16 cellular contexts compared by ENCODE assay signal in genomic region chr4:87657525-87657924, GRCh38. TPM values are rescaled to one million over a fixed set of nuclear protein-coding genes. Genes with fewer than 3 reads are reported as not detected.
A peak's percentile ranks its signal among the peaks of the same experiment; 100 is the strongest.
DNase-seq lines count a peak whose midpoint lies in the region; ATAC-seq, FAIRE-seq and TF ChIP-seq lines count a peak whose summit lies in the region.
"Had no signal": no experiment of that assay in that cellular context is flagged by ENCODE, and none has a peak within 500 bp of the region (broad histone marks: within the 10 kb centered on the region; RNA-seq: fewer than 3 reads in every experiment).

No MANE protein-coding gene starts in this region.

- POLR2A ChIA-PET in naive thymus-derived CD4-positive, alpha-beta T cell (lab: Charles Lee) = no interaction called here

- H3K4me3 Mint-ChIP-seq in naive thymus-derived CD4-positive, alpha-beta T cell = no peak overlapping the region
- H3K4me3 Mint-ChIP-seq: activated CD4-positive, alpha-beta T cell treated with anti-CD3 and anti-CD28 coated beads, Interleukin-2, amount 10 ng/mL, durations not matched to agents 7 days and 5 days had no signal

- no peaks in the 10 kb centered on the region for H3K4me1 ChIP-seq in naive thymus-derived CD4-positive, alpha-beta T cell (ENCODE audit: control insufficient read depth in 2 of 2, insufficient read depth in 2 of 2, low read length in 2 of 2)
- H3K4me1 ChIP-seq: parathyroid adenoma had no signal

- no peak for FAIRE-seq in urothelium cell line (lab: Jason Lieb, UNC)

- H3K4me3 ChIP-seq in fibroblast of villous mesenchyme (ENCODE audit: low read depth, low read length) = no peak overlapping the region
- no peak overlapping the region for H3K4me3 ChIP-seq in naive thymus-derived CD4-positive, alpha-beta T cell (ENCODE audit: low read length)
- H3K4me3 ChIP-seq: thyroid gland had no signal

- no peaks in the 10 kb centered on the region for H3K4me1 Mint-ChIP-seq in naive thymus-derived CD4-positive, alpha-beta T cell
- H3K4me1 Mint-ChIP-seq: activated CD4-positive, alpha-beta T cell treated with anti-CD3 and anti-CD28 coated beads, Interleukin-2, amount 10 ng/mL, durations not matched to agents 7 days and 5 days had no signal

- H3K27me3 ChIP-seq in naive thymus-derived CD4-positive, alpha-beta T cell (ENCODE audit: control insufficient read depth in 2 of 2, insufficient read depth in 2 of 2, low read length in 2 of 2) = no peaks in the 10 kb centered on the region
- H3K27me3 ChIP-seq: thyroid gland had no signal

- no peak for TF ChIP-seq POLR2A in erythroblast (IDR thresholded peaks at IDR 0.05; ENCODE audit: low read length)

- CTCF ChIA-PET in naive thymus-derived CD4-positive, alpha-beta T cell (lab: Charles Lee) = no interaction called here

- no peak for TF ChIP-seq CTCF in fibroblast of villous mesenchyme (IDR thresholded peaks at IDR 0.05; ENCODE audit: insufficient read depth, low read depth, low read length)

- DNase-seq in HS-27A (ENCODE audit: low read depth) (peak; percentile 54), T1000 (lab: John Stamatoyannopoulos, UW) (peak; percentile 6), fibroblast of villous mesenchyme (ENCODE audit: low read depth) (peak; percentile 42), urothelium cell line (ENCODE audit: low spot score) (peak; percentile 61), NCI-H345 treated with DMSO at 0.1 percent for 48 hours (lab: John Stamatoyannopoulos, UW; ENCODE audit: unreplicated experiment) (no peak), erythroblast (lab: John Stamatoyannopoulos, UW) (no peak)
- DNase-seq in naive thymus-derived CD4-positive, alpha-beta T cell = no peak
- DNase-seq: activated CD4-positive, alpha-beta T cell treated with anti-CD3 and anti-CD28 coated beads, Interleukin-2, amount 10 ng/mL, durations not matched to agents 7 days and 5 days; aorta; NCI-H1048; NCI-H345; stimulated activated CD4-positive, alpha-beta T cell treated with anti-CD3 and anti-CD28 coated beads, Interleukin-15, amount 100 ng/mL, for 24 hours; thyroid gland had no signal

- peaks cover 3 to 21% (median 10%) of the 10 kb centered on the region in 5 donors for H3K27me3 Mint-ChIP-seq in naive thymus-derived CD4-positive, alpha-beta T cell
- H3K27me3 Mint-ChIP-seq: activated CD4-positive, alpha-beta T cell treated with anti-CD3 and anti-CD28 coated beads, Interleukin-2, amount 10 ng/mL, durations not matched to agents 7 days and 5 days had no signal

- H3K9me3 Mint-ChIP-seq in naive thymus-derived CD4-positive, alpha-beta T cell = peaks cover 0 to 4% (median 0%) of the 10 kb centered on the region in 11 donors
- H3K9me3 Mint-ChIP-seq: activated CD4-positive, alpha-beta T cell treated with anti-CD3 and anti-CD28 coated beads, Interleukin-2, amount 10 ng/mL, durations not matched to agents 7 days and 5 days had no signal

- H3K36me3 Mint-ChIP-seq in naive thymus-derived CD4-positive, alpha-beta T cell = peaks cover 0 to 3% (median 0%) of the 10 kb centered on the region in 5 donors

- H3K27ac Mint-ChIP-seq in naive thymus-derived CD4-positive, alpha-beta T cell = no peak overlapping the region
- H3K27ac Mint-ChIP-seq: activated CD4-positive, alpha-beta T cell treated with anti-CD3 and anti-CD28 coated beads, Interleukin-2, amount 10 ng/mL, durations not matched to agents 7 days and 5 days had no signal

- intact Hi-C loops in naive thymus-derived CD4-positive, alpha-beta T cell (cut with micrococcal nuclease) = no loop called here

- ATAC-seq in naive thymus-derived CD4-positive, alpha-beta T cell = no peak
- ATAC-seq: Panc1 had no signal

- no peaks in the 10 kb centered on the region for H3K9me3 ChIP-seq in naive thymus-derived CD4-positive, alpha-beta T cell (ENCODE audit: control insufficient read depth in 2 of 3, low read length in 3 of 3)
- H3K9me3 ChIP-seq: thyroid gland had no signal

- no peaks in the 10 kb centered on the region for H3K36me3 ChIP-seq in naive thymus-derived CD4-positive, alpha-beta T cell (ENCODE audit: control insufficient read depth in 2 of 3, insufficient read depth in 3 of 3, low read length in 3 of 3)
- H3K36me3 ChIP-seq: thyroid gland had no signal

- no peak overlapping the region for H3K27ac ChIP-seq in naive thymus-derived CD4-positive, alpha-beta T cell (ENCODE audit: low read depth, low read length)
- H3K27ac ChIP-seq: HL-60, parathyroid adenoma, thyroid gland had no signal

RNA-seq across cellular contexts. Expression of gene DMP1, which starts 7.4 kb away (rescaled TPM):
- total RNA-seq in fibroblast of villous mesenchyme = not detected in 2 replicates
- total RNA-seq in naive thymus-derived CD4-positive, alpha-beta T cell = not detected
- not detected for polyA plus RNA-seq in naive thymus-derived CD4-positive, alpha-beta T cell
- total RNA-seq: activated CD4-positive, alpha-beta T cell treated with anti-CD3 and anti-CD28 coated beads, Interleukin-2, amount 10 ng/mL, durations not matched to agents 7 days and 5 days; thyroid gland had no signal
- polyA plus RNA-seq: aorta had no signal

RNA-seq across cellular contexts. Expression of gene DSPP, which starts 49.2 kb away (rescaled TPM):
- total RNA-seq in fibroblast of villous mesenchyme = not detected in 2 replicates
- total RNA-seq in naive thymus-derived CD4-positive, alpha-beta T cell = not detected
- not detected for polyA plus RNA-seq in naive thymus-derived CD4-positive, alpha-beta T cell
- total RNA-seq: activated CD4-positive, alpha-beta T cell treated with anti-CD3 and anti-CD28 coated beads, Interleukin-2, amount 10 ng/mL, durations not matched to agents 7 days and 5 days; aorta had no signal

Comparison
In these comparisons a context has a peak if more than half of its experiments do, and no peak if none do; other contexts are left out.
1. DNase-seq: peak in HS-27A (single experiment), T1000 (single experiment), fibroblast of villous mesenchyme (single experiment) and urothelium cell line (single experiment); none in NCI-H345 treated with DMSO at 0.1 percent for 48 hours (single experiment), erythroblast (0 of 2) and naive thymus-derived CD4-positive, alpha-beta T cell (0 of 9).